In genomic region chr6:137868721-137869631, GRCh38 we compare ENCODE assay signal across 9 cellular contexts. TPM values are rescaled to one million over a fixed set of nuclear protein-coding genes. Genes with fewer than 3 reads are reported as not detected.
DNase-seq lines count a peak whose midpoint lies in the region; TF ChIP-seq lines count a peak whose summit lies in the region.
"Had no signal": no experiment of that assay in that cellular context is flagged by ENCODE, and none has a peak within 500 bp of the region (broad histone marks: within the 10 kb centered on the region; RNA-seq: fewer than 3 reads in every experiment).

No MANE protein-coding gene starts in this region.

- DNase-seq in AG04449 (ENCODE audit: low read depth, low spot score) (no peak), MCF 10A (ENCODE audit: unreplicated experiment) (no peak), dermis blood vessel endothelial cell (no peak), HPDE6-E6E7 (ENCODE audit: extremely low spot score) (no peak), activated gamma-delta T cell (lab: John Stamatoyannopoulos, UW) (no peak), NCI-H187 (lab: John Stamatoyannopoulos, UW) (no peak)

- H3K4me3 Mint-ChIP-seq in MCF 10A (ENCODE audit: unreplicated experiment): peak overlapping the region; percentile 72

- H3K9me3 ChIP-seq in HEK293 (ENCODE audit: control insufficient read depth, insufficient read depth, low read depth, low read length): no peaks in the 10 kb centered on the region
- H3K9me3 ChIP-seq in mucosa of stomach (ENCODE audit: control insufficient read depth, low read length): no peaks in the 10 kb centered on the region
- H3K9me3 ChIP-seq: mucosa of descending colon had no signal

- TF ChIP-seq CTCF in AG04449 (IDR thresholded peaks at IDR 0.05; ENCODE audit: insufficient read depth, low read length, missing control alignments) (no peak), HEK293 (tag by site-specific recombination; IDR thresholded peaks at IDR 0.05) (no peak), MCF 10A (IDR thresholded peaks at IDR 0.05; ENCODE audit: unreplicated experiment) (peak; percentile 23)

- intact Hi-C loops in MCF 10A (cut with micrococcal nuclease): loop anchor here (1.0 to 2.0 kb wide), 3 partner anchors 76 to 140 kb away; no protein-coding TSS in a partner anchor

- H3K4me1 ChIP-seq in HEK293 (ENCODE audit: control insufficient read depth, insufficient read depth, low read length): peaks cover 13% of the 10 kb centered on the region
- peaks cover 35% of the 10 kb centered on the region for H3K4me1 ChIP-seq in mucosa of stomach (ENCODE audit: control insufficient read depth, insufficient read depth, low read length)

- H3K4me3 ChIP-seq in AG04449 (ENCODE audit: low read depth, low read length) (peak overlapping the region; percentile 92), HEK293 (ENCODE audit: low read depth, low read length) (no peak overlapping the region), mucosa of stomach (ENCODE audit: low read length) (no peak overlapping the region)

- no peaks in the 10 kb centered on the region for H3K27me3 Mint-ChIP-seq in MCF 10A (ENCODE audit: insufficient read depth, unreplicated experiment)

- peak overlapping the region; percentile 89 for H3K27ac Mint-ChIP-seq in MCF 10A (ENCODE audit: low read depth, unreplicated experiment)

- CTCF ChIA-PET in AG04449 (lab: Yijun Ruan, JAX): interaction anchor here (1.8 to 16.0 kb wide), 9 partner anchors 13 to 171 kb away, joined by 5 to 262 read pairs (median 33); no protein-coding TSS in a partner anchor
- CTCF ChIA-PET in HEK293 (lab: Yijun Ruan, JAX): interaction anchor here (0.7 to 2.1 kb wide), 6 partner anchors 69 to 164 kb away, joined by 3 to 8 read pairs (median 3); no protein-coding TSS in a partner anchor
- CTCF ChIA-PET in MCF 10A (lab: Yijun Ruan, JAX): interaction anchor here (0.5 to 7.3 kb wide), 14 partner anchors 8 to 703 kb away, joined by 3 to 112 read pairs (median 5); no protein-coding TSS in a partner anchor

- no peak overlapping the region for H3K27ac ChIP-seq in HEK293 (ENCODE audit: extremely low read depth, low read depth, low read length)

- no peaks in the 10 kb centered on the region for H3K9me3 Mint-ChIP-seq in MCF 10A (ENCODE audit: unreplicated experiment)

- peaks cover 19% of the 10 kb centered on the region for H3K4me1 Mint-ChIP-seq in MCF 10A (ENCODE audit: insufficient read depth, unreplicated experiment)

- peaks cover 53% of the 10 kb centered on the region for H3K36me3 Mint-ChIP-seq in MCF 10A (ENCODE audit: insufficient read depth, unreplicated experiment)

- H3K36me3 ChIP-seq in HEK293 (ENCODE audit: control insufficient read depth in 2 of 2, insufficient read depth in 1 of 2, low read length in 2 of 2) (peaks cover 0 to 16% of the 10 kb centered on the region in 2 experiments; a peak in 1 of 3 replicates), mucosa of stomach (ENCODE audit: control insufficient read depth, insufficient read depth, low read length) (no peaks in the 10 kb centered on the region)

- POLR2A ChIA-PET in AG04449 (lab: Yijun Ruan, JAX) (interaction anchor here (0.6 kb wide), 2 partner anchors 12 to 78 kb away, joined by 3 read pairs; no protein-coding TSS in a partner anchor), HEK293 (lab: Yijun Ruan, JAX) (no interaction called here), MCF 10A (lab: Yijun Ruan, JAX) (interaction anchor here (0.5 to 10.3 kb wide), 24 partner anchors 44 to 1026 kb away, joined by 3 to 127 read pairs (median 4); no protein-coding TSS in a partner anchor)

- H3K9ac ChIP-seq in mucosa of stomach (ENCODE audit: low read length): peak overlapping the region; percentile 74

- TSS peak; percentile 16 for BruUV-seq in MCF 10A (replicated peaks; lab: Mats Ljungman, UMichigan)

- no peaks in the 10 kb centered on the region for H3K27me3 ChIP-seq in mucosa of stomach (ENCODE audit: control insufficient read depth, insufficient read depth, low read length)

TF ChIP-seq in HEK293, 187 proteins besides CTCF, POLR2A, EP300 and RAD21:
- 0 out of 2 replicates have a peak, but pooled peaks have one; percentile 52 for TF ChIP-seq SCRT2 (tag by site-specific recombination; IDR thresholded peaks at IDR 0.05)
- TF ChIP-seq ZNF837 (tag by site-specific recombination; IDR thresholded peaks at IDR 0.05): no peak
- peak; percentile 29; the same call in 1 of the 2 replicates for TF ChIP-seq ZBTB17 (tag by site-specific recombination; IDR thresholded peaks at IDR 0.05)
- peak; percentile 92 for TF ChIP-seq ZNF366 (tag by site-specific recombination; conservative IDR thresholded peaks at IDR 0.05)
TF ChIP-seq in HEK293: peak in this region for 3.

RNA-seq across cellular contexts. Expression of gene TNFAIP3, which starts 1.9 kb away (rescaled TPM):
- 38.2 and 52.8 TPM in 2 replicates for total RNA-seq in MCF 10A (2022)
- total RNA-seq in dermis blood vessel endothelial cell: 5.4 and 13.4 TPM in 2 replicates
